Comparison of ENCODE assay signal across 23 cellular contexts in the genomic region with DNA sequence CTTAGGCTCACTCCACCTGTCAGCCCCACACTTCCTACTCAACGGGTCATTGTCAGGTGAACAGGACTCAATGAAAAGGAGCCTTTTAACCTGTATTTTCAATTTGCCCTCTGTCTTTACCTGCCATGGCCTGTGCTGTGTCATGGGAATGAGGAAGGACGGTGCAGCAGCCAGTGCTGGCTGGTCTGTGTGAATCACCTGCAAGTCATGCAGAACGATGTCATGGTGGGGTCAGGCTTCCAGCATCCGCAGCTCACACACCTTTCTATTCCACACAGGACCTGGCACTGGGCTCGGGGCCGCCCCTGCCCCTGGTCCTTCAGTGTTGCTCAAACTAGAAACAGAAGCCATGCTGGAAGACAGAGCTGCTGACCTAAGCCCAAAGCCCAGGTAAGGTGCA.
DNase-seq lines count a peak whose midpoint lies in the region; ATAC-seq and TF ChIP-seq lines count a peak whose summit lies in the region.
"Had no signal": no experiment of that assay in that cellular context is flagged by ENCODE, and none has a peak within 500 bp of the region (broad histone marks: within the 10 kb centered on the region; RNA-seq: fewer than 3 reads in every experiment).

No MANE protein-coding gene starts in this region.

- no peaks in the 10 kb centered on the region for H3K36me3 Mint-ChIP-seq in MCF 10A (ENCODE audit: insufficient read depth, unreplicated experiment)
- peaks cover 2% of the 10 kb centered on the region for H3K36me3 Mint-ChIP-seq in stimulated activated memory B cell treated with anti-CD40 and anti-IgM and Interleukin-4, amounts not matched to agents 10 μg/mL and 1 μg/mL and 100 μg/mL, for 72 hours
- no peaks in the 10 kb centered on the region for H3K36me3 Mint-ChIP-seq in osteocyte (ENCODE audit: unreplicated experiment)

- H3K4me1 Mint-ChIP-seq in MCF 10A (ENCODE audit: insufficient read depth, unreplicated experiment) (peaks cover 13% of the 10 kb centered on the region), osteocyte (ENCODE audit: unreplicated experiment) (peaks cover 46% of the 10 kb centered on the region)
- peaks cover 12% of the 10 kb centered on the region for H3K4me1 Mint-ChIP-seq in stimulated activated memory B cell treated with anti-CD40 and anti-IgM and Interleukin-4, amounts not matched to agents 10 μg/mL and 1 μg/mL and 100 μg/mL, for 72 hours
- H3K4me1 Mint-ChIP-seq: CD4-positive, CD25-positive, alpha-beta regulatory T cell; endodermal cell had no signal

- no peak for TF ChIP-seq POLR2A in IMR-90 (IDR thresholded peaks at IDR 0.05; ENCODE audit: low read depth, low read length)

- no peak overlapping the region; the same call in 1 of the 2 replicates for H4K5ac ChIP-seq in IMR-90 (ENCODE audit: low read depth, low read length)

- 0 out of 2 replicates have a peak overlapping the region, but pooled peaks have one; percentile 15 for H2BK20ac ChIP-seq in IMR-90 (ENCODE audit: low read depth, low read length)

- H3K23ac ChIP-seq in IMR-90 (ENCODE audit: low read depth, low read length) = no peak overlapping the region

- H2BK5ac ChIP-seq in IMR-90 (ENCODE audit: low read depth, low read length, poor library complexity, severe bottlenecking) = peak overlapping the region; percentile 2

- H2AK9ac ChIP-seq in IMR-90 (replicated peaks; ENCODE audit: low read depth, low read length, poor library complexity) = no peak overlapping the region

- H3K36me3 ChIP-seq in IMR-90 (ENCODE audit: control insufficient read depth, insufficient read depth, low read length) (no peaks in the 10 kb centered on the region), HAP-1 (replicated peaks) (no peaks in the 10 kb centered on the region)
- H3K36me3 ChIP-seq: breast epithelium had no signal

- no peak overlapping the region for H3K14ac ChIP-seq in IMR-90 (replicated peaks; ENCODE audit: low read depth, low read length)

- no peak overlapping the region for H3K56ac ChIP-seq in IMR-90 (ENCODE audit: extremely low read depth, insufficient read depth, low read length)

- H3K4ac ChIP-seq in IMR-90 (ENCODE audit: low read depth, low read length) = peak overlapping the region; percentile 84; the same call in 1 of the 2 replicates

- H2BK120ac ChIP-seq in IMR-90 (ENCODE audit: low read depth, low read length) = 0 out of 2 replicates have a peak overlapping the region, but pooled peaks have one; percentile 18

- TF ChIP-seq CTCF in IMR-90 (conservative IDR thresholded peaks at IDR 0.05; ENCODE audit: low read depth, low read length) = no peak
- no peak for TF ChIP-seq CTCF in MCF 10A (IDR thresholded peaks at IDR 0.05; ENCODE audit: unreplicated experiment)
- no peak for TF ChIP-seq CTCF in osteocyte (IDR thresholded peaks at IDR 0.05)
- TF ChIP-seq CTCF in foreskin fibroblast (IDR thresholded peaks at IDR 0.05; ENCODE audit: low read depth, low read length) = no peak

- H3K9me3 Mint-ChIP-seq in MCF 10A (ENCODE audit: unreplicated experiment) (no peaks in the 10 kb centered on the region), osteocyte (ENCODE audit: unreplicated experiment) (no peaks in the 10 kb centered on the region)
- no peaks in the 10 kb centered on the region for H3K9me3 Mint-ChIP-seq in stimulated activated memory B cell treated with anti-CD40 and anti-IgM and Interleukin-4, amounts not matched to agents 10 μg/mL and 1 μg/mL and 100 μg/mL, for 72 hours
- H3K9me3 Mint-ChIP-seq: activated CD8-positive, alpha-beta T cell treated with anti-CD3 and anti-CD28 coated beads for 36 hours; endodermal cell had no signal

- dilution Hi-C loops in IMR-90 (cut with HindIII; ENCODE audit: low sequenced_read_pairs, unreplicated experiment) = no loop called here

- no peak for ATAC-seq in IMR-90 (ENCODE audit: low read depth)
- peak; percentile 51 for ATAC-seq in stimulated activated memory B cell treated with anti-CD40 and anti-IgM and Interleukin-4, amounts not matched to agents 10 μg/mL and 1 μg/mL and 100 μg/mL, for 72 hours
- no peak for ATAC-seq in HG02870 (IDR thresholded peaks at IDR 0.05; ENCODE audit: unreplicated experiment)
- ATAC-seq: activated CD8-positive, alpha-beta T cell treated with anti-CD3 and anti-CD28 coated beads for 36 hours had no signal

- H3K4me1 ChIP-seq in IMR-90 (ENCODE audit: control insufficient read depth, insufficient read depth, low read length) = peaks cover 20% of the 10 kb centered on the region
- no peaks in the 10 kb centered on the region for H3K4me1 ChIP-seq in HAP-1
- H3K4me1 ChIP-seq: breast epithelium, testis had no signal

- H3K27me3 ChIP-seq in IMR-90 (ENCODE audit: control insufficient read depth, insufficient read depth, low read length) = no peaks in the 10 kb centered on the region
- no peaks in the 10 kb centered on the region for H3K27me3 ChIP-seq in HAP-1 (ENCODE audit: low read depth)
- H3K27me3 ChIP-seq: breast epithelium, testis had no signal

- H3K27ac Mint-ChIP-seq in MCF 10A (ENCODE audit: low read depth, unreplicated experiment) (no peak overlapping the region), osteocyte (ENCODE audit: unreplicated experiment) (no peak overlapping the region)
- peak overlapping the region; percentile 18 for H3K27ac Mint-ChIP-seq in stimulated activated memory B cell treated with anti-CD40 and anti-IgM and Interleukin-4, amounts not matched to agents 10 μg/mL and 1 μg/mL and 100 μg/mL, for 72 hours
- H3K27ac Mint-ChIP-seq: activated CD8-positive, alpha-beta T cell treated with anti-CD3 and anti-CD28 coated beads for 36 hours; CD4-positive, CD25-positive, alpha-beta regulatory T cell; endodermal cell had no signal

- H3K79me1 ChIP-seq in IMR-90 (ENCODE audit: low read depth in 1 of 2, low read length in 2 of 2) = no peaks in the 10 kb centered on the region

- CTCF ChIA-PET in IMR-90 (lab: Yijun Ruan, JAX) (no interaction called here), MCF 10A (lab: Yijun Ruan, JAX) (interaction anchor here (1.1 kb wide), 1 partner anchor 11 kb away, joined by 4 read pairs; no protein-coding TSS in a partner anchor)

- H2BK15ac ChIP-seq in IMR-90 (ENCODE audit: low read depth, low read length) = peak overlapping the region; percentile 15; the same call in 2 of the 3 replicates

- no peaks in the 10 kb centered on the region for H3K27me3 Mint-ChIP-seq in MCF 10A (ENCODE audit: insufficient read depth, unreplicated experiment)
- no peaks in the 10 kb centered on the region for H3K27me3 Mint-ChIP-seq in stimulated activated memory B cell treated with anti-CD40 and anti-IgM and Interleukin-4, amounts not matched to agents 10 μg/mL and 1 μg/mL and 100 μg/mL, for 72 hours
- H3K27me3 Mint-ChIP-seq in osteocyte (ENCODE audit: unreplicated experiment) = no peaks in the 10 kb centered on the region
- H3K27me3 Mint-ChIP-seq: activated CD8-positive, alpha-beta T cell treated with anti-CD3 and anti-CD28 coated beads for 36 hours; CD4-positive, CD25-positive, alpha-beta regulatory T cell had no signal

- H3K9me1 ChIP-seq in IMR-90 (ENCODE audit: insufficient read depth, low read length) = peaks cover 22% of the 10 kb centered on the region

- H3K4me2 ChIP-seq in IMR-90 (ENCODE audit: low read depth, low read length) = no peak overlapping the region

- no peak overlapping the region for H3K27ac ChIP-seq in IMR-90 (ENCODE audit: insufficient read depth, low read length)
- H3K27ac ChIP-seq: breast epithelium, coronary artery, testis had no signal

- intact Hi-C loops in IMR-90 (cut with micrococcal nuclease) (no loop called here), MCF 10A (cut with micrococcal nuclease) (no loop called here)

- TF ChIP-seq RAD21 in IMR-90 (IDR thresholded peaks at IDR 0.05; ENCODE audit: low read length) = no peak

- no TSS peak for BruUV-seq in IMR-90 (replicated peaks; lab: Mats Ljungman, UMichigan)
- no TSS peak for BruUV-seq in MCF 10A (replicated peaks; lab: Mats Ljungman, UMichigan)

- H3K9ac ChIP-seq in IMR-90 (ENCODE audit: low read depth, low read length) = no peak overlapping the region

- H3K9me3 ChIP-seq in IMR-90 (ENCODE audit: control insufficient read depth, insufficient read depth, low read length) (no peaks in the 10 kb centered on the region), HAP-1 (no peaks in the 10 kb centered on the region)
- H3K9me3 ChIP-seq: breast epithelium, testis had no signal

- H2AK5ac ChIP-seq in IMR-90 (ENCODE audit: low read depth, low read length) = peak overlapping the region; percentile 65; the same call in 1 of the 2 replicates

- DNase-seq in IMR-90 (no peak), MCF 10A (ENCODE audit: unreplicated experiment) (peak; percentile 67), islet precursor cell (peak; percentile 79), HAP-1 (ENCODE audit: low spot score in 2 of 2) (no peak), osteocyte (ENCODE audit: extremely low spot score, unreplicated experiment) (no peak), foreskin fibroblast (no peak)
- DNase-seq: activated CD8-positive, alpha-beta T cell treated with anti-CD3 and anti-CD28 coated beads for 36 hours; activated gamma-delta T cell treated with Interleukin-2 at 50 U/mL for 16 hours; activated T-cell treated with anti-CD3 and anti-CD28 coated beads for 4 hours; CD4-positive, CD25-positive, alpha-beta regulatory T cell; DMS153; endodermal cell; MM.1S; NCI-H1436; NCI-H2107; Right ventricle myocardium superior; small intestine; stimulated activated naive CD4-positive, alpha-beta T cell; testis had no signal

- H4K8ac ChIP-seq in IMR-90 (ENCODE audit: low read depth in 2 of 2, low read length in 2 of 2) = no peak overlapping the region; a peak in 1 of 4 replicates

- no peak overlapping the region for H3K18ac ChIP-seq in IMR-90 (ENCODE audit: low read depth, low read length)

- H3K4me3 ChIP-seq in IMR-90 (ENCODE audit: insufficient read depth, low read depth, low read length) = no peak overlapping the region
- no peak overlapping the region for H3K4me3 ChIP-seq in HAP-1
- H3K4me3 ChIP-seq in foreskin fibroblast (ENCODE audit: low read depth in 1 of 2, low read length in 2 of 2) = no peak overlapping the region
- H3K4me3 ChIP-seq: breast epithelium, coronary artery, testis had no signal

- H4K20me1 ChIP-seq in IMR-90 (ENCODE audit: insufficient read depth, low read length) = no peaks in the 10 kb centered on the region

- no peak overlapping the region for H4K91ac ChIP-seq in IMR-90 (ENCODE audit: insufficient read depth, low read depth, low read length)

- no CpG with 5 or more reads among the region's 6 CpGs for whole genome bisulfite sequencing in IMR-90 (ENCODE audit: extremely low coverage in 2 of 2, insufficient read length in 1 of 2), 2 experiments

- peak overlapping the region; percentile 4 for H2AFZ ChIP-seq in IMR-90 (replicated peaks; ENCODE audit: low read length, poor library complexity)

- H3K4me3 Mint-ChIP-seq in MCF 10A (ENCODE audit: unreplicated experiment) = no peak overlapping the region
- no peak overlapping the region for H3K4me3 Mint-ChIP-seq in stimulated activated memory B cell treated with anti-CD40 and anti-IgM and Interleukin-4, amounts not matched to agents 10 μg/mL and 1 μg/mL and 100 μg/mL, for 72 hours
- no peak overlapping the region for H3K4me3 Mint-ChIP-seq in osteocyte (ENCODE audit: unreplicated experiment)
- H3K4me3 Mint-ChIP-seq: activated CD8-positive, alpha-beta T cell treated with anti-CD3 and anti-CD28 coated beads for 36 hours; CD4-positive, CD25-positive, alpha-beta regulatory T cell; endodermal cell had no signal

- in situ Hi-C loops in IMR-90 (cut with MboI; ENCODE audit: low sequenced_read_pairs) = no loop called here
- in situ Hi-C loops in HAP-1 (cut with MboI; ENCODE audit: low sequenced_read_pairs) = no loop called here

- POLR2A ChIA-PET in IMR-90 (lab: Charles Lee; ENCODE audit: unreplicated experiment) = no interaction called here
- POLR2A ChIA-PET in MCF 10A (lab: Yijun Ruan, JAX) = interaction anchor here (0.6 kb wide), 1 partner anchor 266 kb away, joined by 3 read pairs; no protein-coding TSS in a partner anchor

Comparison
In these comparisons a context has a peak if more than half of its experiments do, and no peak if none do; other contexts are left out.
1. DNase-seq: peak in MCF 10A (single experiment) and islet precursor cell (single experiment); none in IMR-90 (single experiment), HAP-1 (0 of 2), osteocyte (single experiment) and foreskin fibroblast (0 of 2).